ENCODE assay signal across 1 cellular context in the genomic region with DNA sequence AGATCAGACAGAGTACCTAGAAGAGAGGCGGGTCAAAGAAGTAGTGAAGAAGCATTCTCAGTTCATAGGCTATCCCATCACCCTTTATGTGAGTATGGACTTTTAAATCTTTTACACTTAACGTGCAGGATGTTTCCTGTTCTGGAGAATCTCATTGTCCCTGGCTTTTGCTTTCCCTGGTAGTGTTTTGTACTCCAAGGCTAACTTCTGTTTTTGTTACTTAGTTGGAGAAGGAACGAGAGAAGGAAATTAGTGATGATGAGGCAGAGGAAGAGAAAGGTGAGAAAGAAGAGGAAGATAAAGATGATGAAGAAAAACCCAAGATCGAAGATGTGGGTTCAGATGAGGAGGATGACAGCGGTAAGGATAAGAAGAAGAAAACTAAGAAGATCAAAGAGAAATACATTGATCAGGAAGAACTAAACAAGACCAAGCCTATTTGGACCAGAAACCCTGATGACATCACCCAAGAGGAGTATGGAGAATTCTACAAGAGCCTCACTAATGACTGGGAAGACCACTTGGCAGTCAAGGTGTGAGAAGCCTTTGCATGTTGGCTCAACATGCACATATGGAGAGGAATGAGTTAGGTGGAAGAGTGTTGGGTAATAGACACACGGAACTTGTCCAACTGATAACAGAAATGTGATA.
TF ChIP-seq lines count a peak whose summit lies in the region.

No MANE protein-coding gene starts in this region.

TF ChIP-seq in endothelial cell of umbilical vein, 7 proteins besides CTCF, POLR2A, EP300 and RAD21:
- TF ChIP-seq, protein P1, sequence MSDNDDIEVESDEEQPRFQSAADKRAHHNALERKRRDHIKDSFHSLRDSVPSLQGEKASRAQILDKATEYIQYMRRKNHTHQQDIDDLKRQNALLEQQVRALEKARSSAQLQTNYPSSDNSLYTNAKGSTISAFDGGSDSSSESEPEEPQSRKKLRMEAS (IDR thresholded peaks at IDR 0.05; ENCODE audit: insufficient read depth, insufficient read length) = no peak
- no peak for TF ChIP-seq MYC (IDR thresholded peaks at IDR 0.05; ENCODE audit: low read depth, low read length)
- TF ChIP-seq JUN (IDR thresholded peaks at IDR 0.05; ENCODE audit: borderline replicate concordance, insufficient read depth, insufficient read length, low read depth) = no peak
- no peak for TF ChIP-seq GATA2 (IDR thresholded peaks at IDR 0.05; ENCODE audit: insufficient read depth, insufficient read length, low read depth, low read length)
- TF ChIP-seq EZH2 (IDR thresholded peaks at IDR 0.05; ENCODE audit: borderline replicate concordance, low read depth, low read length, severe bottlenecking) = no peak
- no peak for TF ChIP-seq FOS (IDR thresholded peaks at IDR 0.05; ENCODE audit: borderline replicate concordance, insufficient read depth, low read length)
